ENCODE assay signal across 19 cellular contexts in genomic region chrX:132834109-132834508, GRCh38.
A peak's percentile ranks its signal among the peaks of the same experiment; 100 is the strongest.
DNase-seq lines count a peak whose midpoint lies in the region; ATAC-seq, FAIRE-seq and TF ChIP-seq lines count a peak whose summit lies in the region.
"Had no signal": no experiment of that assay in that cellular context is flagged by ENCODE, and none has a peak within 500 bp of the region (broad histone marks: within the 10 kb centered on the region; RNA-seq: fewer than 3 reads in every experiment).

No MANE protein-coding gene starts in this region.

- BruUV-seq in K562 (replicated peaks; lab: Mats Ljungman, UMichigan): no TSS peak

- H3K9me3 ChIP-seq in K562 (replicated peaks; ENCODE audit: control insufficient read depth, insufficient read depth, low read depth, low read length) (no peaks in the 10 kb centered on the region), mucosa of descending colon (no peaks in the 10 kb centered on the region)
- no peaks in the 10 kb centered on the region for H3K9me3 ChIP-seq in CD4-positive, alpha-beta T cell (ENCODE audit: control insufficient read depth, low read length)
- H3K9me3 ChIP-seq: BE2C had no signal

- POLR2A ChIA-PET in K562 (lab: Yijun Ruan, JAX): no interaction called here
- POLR2A ChIA-PET in CD4-positive, alpha-beta T cell (lab: Charles Lee): no interaction called here

- H3K4me3 ChIP-seq in K562: no peak overlapping the region
- no peak overlapping the region for H3K4me3 ChIP-seq in mucosa of descending colon

- H3K4me1 Mint-ChIP-seq in CD4-positive, alpha-beta T cell (ENCODE audit: low read depth): no peaks in the 10 kb centered on the region
- H3K4me1 Mint-ChIP-seq: CD4-positive, CD25-positive, alpha-beta regulatory T cell had no signal

- in situ Hi-C loops in SK-MEL-5 (cut with HindIII; ENCODE audit: low pct_unique_long_range_greater_than_20kb, low sequenced_read_pairs): no loop called here
- in situ Hi-C loops in K562 (cut with MboI): no loop called here

- WGBS in K562 (ENCODE audit: insufficient coverage, low coverage, missing lambda C conversion rate): 0% methylated on average over 4 of the region's 5 CpGs

- H2AFZ ChIP-seq in K562 (ENCODE audit: low read depth, low read length): no peak overlapping the region

- H3K27me3 Mint-ChIP-seq in CD4-positive, alpha-beta T cell: no peaks in the 10 kb centered on the region
- H3K27me3 Mint-ChIP-seq: CD4-positive, CD25-positive, alpha-beta regulatory T cell had no signal

- no peak overlapping the region for H3K27ac ChIP-seq in K562 (ENCODE audit: extremely low read depth, low read depth, low read length)
- no peak overlapping the region for H3K27ac ChIP-seq in CD4-positive, alpha-beta T cell (ENCODE audit: low read depth, low read length)
- H3K27ac ChIP-seq: KMS-11 had no signal

- H3K4me3 Mint-ChIP-seq in CD4-positive, alpha-beta T cell: no peak overlapping the region
- H3K4me3 Mint-ChIP-seq: CD4-positive, CD25-positive, alpha-beta regulatory T cell; H9 had no signal

- no peak for TF ChIP-seq EP300 in K562 (IDR thresholded peaks at IDR 0.05; ENCODE audit: low read length)

- ATAC-seq in K562 (no peak), mucosa of descending colon (peak; percentile 24)
- ATAC-seq in CD4-positive, alpha-beta T cell (ENCODE audit: poor library complexity): no peak

- TF ChIP-seq CTCF in K562 (IDR thresholded peaks at IDR 0.05 in 2 of 3, conservative IDR thresholded peaks at IDR 0.05 in 1 of 3; ENCODE audit: insufficient read depth in 2 of 3, low read depth in 1 of 3, low read length in 3 of 3): no peak
- TF ChIP-seq CTCF in mucosa of descending colon (IDR thresholded peaks at IDR 0.05): no peak
- no peak for TF ChIP-seq CTCF in CD4-positive, alpha-beta T cell (IDR thresholded peaks at IDR 0.05)

- intact Hi-C loops in K562 (cut with micrococcal nuclease) (no loop called here), mucosa of descending colon (cut with DNase I, micrococcal nuclease) (no loop called here)
- intact Hi-C loops in CD4-positive, alpha-beta T cell (cut with DNase I, micrococcal nuclease): no loop called here

- no peak overlapping the region for H3K4me2 ChIP-seq in K562 (ENCODE audit: insufficient read depth, low read length)
- H3K4me2 ChIP-seq: KMS-11 had no signal

- peak; percentile 28 for DNase-seq in SK-MEL-5 (ENCODE audit: low read depth, low spot score)
- DNase-seq in K562 (ENCODE audit: extremely low read depth in 1 of 4, low spot score in 3 of 4): no peak
- DNase-seq in mucosa of descending colon: no peak
- no peak for DNase-seq in NCI-H146 (lab: John Stamatoyannopoulos, UW)
- no peak for DNase-seq in CD4-positive, alpha-beta T cell
- no peak for DNase-seq in COR-L47 (lab: John Stamatoyannopoulos, UW)
- DNase-seq: ACHN; BE2C; C1 segment of cervical spinal cord; CD4-positive, CD25-positive, alpha-beta regulatory T cell; DMS153; DMS79; GDM1; GOT3; H9 had no signal

- CTCF ChIA-PET in K562 (lab: Yijun Ruan, JAX; ENCODE audit: low intra/inter-chr PET ratio): no interaction called here
- CTCF ChIA-PET in CD4-positive, alpha-beta T cell (lab: Charles Lee): no interaction called here

- no peak for TF ChIP-seq POLR2A in K562 (conservative IDR thresholded peaks at IDR 0.05)

- no peak for FAIRE-seq in K562 (lab: Jason Lieb, UNC)
- FAIRE-seq: A204.1, GM12892, GM18507 had no signal

- no peaks in the 10 kb centered on the region for H3K79me2 ChIP-seq in K562 (ENCODE audit: control insufficient read depth, insufficient read depth, low read length)

- H3K36me3 ChIP-seq in K562 (ENCODE audit: control insufficient read depth, insufficient read depth, low read length) (no peaks in the 10 kb centered on the region), mucosa of descending colon (ENCODE audit: low read depth) (no peaks in the 10 kb centered on the region)
- H3K36me3 ChIP-seq: BE2C had no signal

- H4K20me1 ChIP-seq in K562 (replicated peaks; ENCODE audit: control insufficient read depth, insufficient read depth, low read length): no peaks in the 10 kb centered on the region

- H3K36me3 Mint-ChIP-seq in CD4-positive, alpha-beta T cell (ENCODE audit: low read depth): no peaks in the 10 kb centered on the region
- H3K36me3 Mint-ChIP-seq: CD4-positive, CD25-positive, alpha-beta regulatory T cell had no signal

- H3K9me3 Mint-ChIP-seq in CD4-positive, alpha-beta T cell: no peaks in the 10 kb centered on the region
- H3K9me3 Mint-ChIP-seq: CD4-positive, CD25-positive, alpha-beta regulatory T cell; H9 had no signal

- H3K9ac ChIP-seq in K562 (ENCODE audit: insufficient read depth in 1 of 2, low read depth in 2 of 2, low read length in 2 of 2): no peak overlapping the region
- H3K9ac ChIP-seq: KMS-11 had no signal

- H3K27ac Mint-ChIP-seq in CD4-positive, alpha-beta T cell: no peak overlapping the region
- H3K27ac Mint-ChIP-seq: CD4-positive, CD25-positive, alpha-beta regulatory T cell; H9 had no signal

- no peaks in the 10 kb centered on the region for H3K4me1 ChIP-seq in K562 (replicated peaks in 1 of 2; ENCODE audit: control insufficient read depth in 2 of 2, insufficient read depth in 2 of 2, low read length in 2 of 2)
- H3K4me1 ChIP-seq in mucosa of descending colon (ENCODE audit: low read depth): no peaks in the 10 kb centered on the region
- H3K4me1 ChIP-seq: BE2C had no signal

- TF ChIP-seq RAD21 in K562 (CRISPR knock-in tag; conservative IDR thresholded peaks at IDR 0.05 in 1 of 2, IDR thresholded peaks at IDR 0.05 in 1 of 2): no peak

- H3K9me1 ChIP-seq in K562 (ENCODE audit: control insufficient read depth, insufficient read depth, low read length): no peaks in the 10 kb centered on the region

- no peaks in the 10 kb centered on the region for H3K27me3 ChIP-seq in K562 (ENCODE audit: control insufficient read depth in 2 of 2, insufficient read depth in 2 of 2, low read length in 2 of 2)
- no peaks in the 10 kb centered on the region for H3K27me3 ChIP-seq in CD4-positive, alpha-beta T cell (ENCODE audit: control insufficient read depth, insufficient read depth, low read length)
- H3K27me3 ChIP-seq: BE2C had no signal

TF ChIP-seq in K562, 482 proteins besides CTCF, POLR2A, EP300 and RAD21:
- peak; percentile 75 for TF ChIP-seq RBM25 (IDR thresholded peaks at IDR 0.05; ENCODE audit: low read depth, low read length, severe bottlenecking)
- TF ChIP-seq BRF2 (IDR thresholded peaks at IDR 0.05; ENCODE audit: borderline replicate concordance, insufficient read depth, insufficient read length): no peak
